8 cellular contexts compared by ENCODE assay signal in the genomic region with DNA sequence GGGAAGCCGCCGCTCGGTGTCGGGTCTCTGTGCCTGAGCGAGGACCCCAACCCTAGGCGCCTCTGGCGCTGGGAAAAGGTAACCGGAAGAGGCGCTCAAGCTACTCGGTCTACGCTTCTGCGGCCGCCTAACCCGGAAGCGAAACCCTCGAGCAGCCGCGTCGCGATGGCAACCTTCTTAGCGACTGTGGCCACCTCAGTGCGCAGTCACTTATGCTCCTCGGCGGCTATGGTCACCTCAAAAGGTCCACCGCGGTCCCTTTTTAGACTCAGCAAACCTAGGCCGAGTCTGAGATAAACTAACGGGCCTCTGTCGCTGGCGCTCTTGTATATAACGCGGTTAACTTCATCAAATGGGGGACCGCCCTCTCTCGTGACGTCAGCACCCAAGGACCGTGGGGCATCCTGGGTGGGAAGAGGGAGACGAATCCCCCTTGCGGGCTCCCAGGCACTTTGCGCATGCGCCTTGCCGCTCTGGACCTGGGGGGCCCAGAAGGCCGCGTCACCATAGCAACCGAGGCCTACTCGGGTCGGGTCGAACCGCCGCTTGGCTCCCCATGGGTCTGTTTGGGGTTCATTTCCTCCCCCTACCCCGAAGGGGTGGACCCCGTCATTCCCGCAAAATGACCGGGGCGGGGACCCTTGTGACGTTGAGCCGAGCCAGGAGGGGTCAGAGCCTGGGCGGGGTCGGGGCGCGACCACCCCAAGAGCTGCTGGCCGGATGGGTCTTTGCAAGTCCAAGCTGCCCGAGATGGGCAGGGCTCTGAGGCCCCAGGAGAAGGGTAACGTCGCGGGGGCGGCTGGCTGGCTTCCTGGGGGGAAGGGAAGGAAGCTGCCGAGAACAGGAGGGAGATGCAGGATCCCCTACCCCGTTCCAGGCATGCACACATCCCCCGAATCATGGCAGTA. TPM values are rescaled to one million over a fixed set of nuclear protein-coding genes. Genes with fewer than 3 reads are reported as not detected.
A peak's percentile ranks its signal among the peaks of the same experiment; 100 is the strongest.
DNase-seq lines count a peak whose midpoint lies in the region; ATAC-seq, FAIRE-seq and TF ChIP-seq lines count a peak whose summit lies in the region.

GTF2F1 (minus strand) TSS at position 91 of the 908 bp plus-strand sequence. CDS start 169 bp downstream, outside the sequence.

- H3K4me3 ChIP-seq in right atrium auricular region (peak within 1 kb of the TSS; percentile 76 to 89), uterus (peak within 1 kb of the TSS; percentile 80 to 96)

- peak within 1 kb of the TSS; percentile 99 for H3K27ac ChIP-seq in angular gyrus (ENCODE audit: low read depth, low read length)
- H3K27ac ChIP-seq in right atrium auricular region, result peak within 1 kb of the TSS; percentile 95 to 97
- H3K27ac ChIP-seq in uterus, result peak within 1 kb of the TSS; percentile 94 to 98

- H3K9me3 ChIP-seq in right atrium auricular region, result no peaks in the 10 kb centered on the region
- H3K9me3 ChIP-seq in uterus, result no peaks in the 10 kb centered on the region

- peak in 1 of 2 donors; percentile 30 for TF ChIP-seq CTCF in right atrium auricular region (IDR thresholded peaks at IDR 0.05)
- TF ChIP-seq CTCF in uterus (IDR thresholded peaks at IDR 0.05), result peak in 2 of 4 experiments; percentile 2 to 24

- H3K4me1 ChIP-seq in right atrium auricular region (peaks cover 0 to 20% of the 10 kb centered on the region in 2 donors), uterus (peaks cover 0 to 8% of the 10 kb centered on the region in 2 donors)

- intact Hi-C loops in uterus (cut with DNase I; ENCODE audit: low total_unique reads), result no loop called here

- no peaks in the 10 kb centered on the region for H3K27me3 ChIP-seq in right atrium auricular region
- no peaks in the 10 kb centered on the region for H3K27me3 ChIP-seq in uterus

- peaks cover 30% of the 10 kb centered on the region for H3K36me3 ChIP-seq in right atrium auricular region
- H3K36me3 ChIP-seq in uterus, result no peaks in the 10 kb centered on the region

- peak; percentile 63; the same call in 1 of the 2 replicates for TF ChIP-seq POLR2A in GM12891 (IDR thresholded peaks at IDR 0.05; ENCODE audit: low read depth, low read length)
- TF ChIP-seq POLR2A in uterus (IDR thresholded peaks at IDR 0.05), result peak in 1 of 2 donors; percentile 55

- peak; percentile 78 for ATAC-seq in HG02870 (IDR thresholded peaks at IDR 0.05; ENCODE audit: unreplicated experiment)

- peak; percentile 99 for FAIRE-seq in GM12891 (lab: Jason Lieb, UNC)

- peak; percentile 95 for DNase-seq in GM12891 (ENCODE audit: insufficient read length, low spot score)
- DNase-seq in NCI-H187 (lab: John Stamatoyannopoulos, UW), result peak; percentile 58 to 77
- DNase-seq in T-helper 2 cell, result peak; percentile 81 to 95 (median 93)
- peak; percentile 95 for DNase-seq in right atrium auricular region (ENCODE audit: low spot score)
- peak; percentile 67 for DNase-seq in pulmonary artery endothelial cell (ENCODE audit: low read depth, low spot score)
- DNase-seq in uterus, result peak; percentile 96 to 97

TF ChIP-seq in GM12891, 5 proteins besides CTCF, POLR2A, EP300 and RAD21:
- peak; percentile 70; the same call in 1 of the 2 replicates for TF ChIP-seq TAF1 (IDR thresholded peaks at IDR 0.05; ENCODE audit: low read depth, low read length)
- no peak for TF ChIP-seq SPI1 (IDR thresholded peaks at IDR 0.05; ENCODE audit: low read depth, low read length)
- peak; percentile 78 for TF ChIP-seq POLR2AphosphoS5 (IDR thresholded peaks at IDR 0.05; ENCODE audit: low read depth, low read length)

RNA-seq across cellular contexts. Expression of gene GTF2F1, which starts in this region (rescaled TPM):
- polyA plus RNA-seq in GM12891 (2012; ENCODE audit: low read depth, missing spikeins), result 61.4 TPM
- total RNA-seq in right atrium auricular region (10 to 100 TPM; 23.7 to 33.0 TPM), pulmonary artery endothelial cell (56.8 and 65.9 TPM in 2 replicates), uterus (10 to 100 TPM; 38.2 to 82.2 (median 61.8) TPM)

Comparison
In these comparisons a context has a peak if more than half of its experiments do, and no peak if none do; other contexts are left out.
1. Peak in every context shown above with its lines: DNase-seq, ATAC-seq, H3K4me3 ChIP-seq and H3K27ac ChIP-seq.